ENCODE assay signal across 9 cellular contexts in the genomic region with DNA sequence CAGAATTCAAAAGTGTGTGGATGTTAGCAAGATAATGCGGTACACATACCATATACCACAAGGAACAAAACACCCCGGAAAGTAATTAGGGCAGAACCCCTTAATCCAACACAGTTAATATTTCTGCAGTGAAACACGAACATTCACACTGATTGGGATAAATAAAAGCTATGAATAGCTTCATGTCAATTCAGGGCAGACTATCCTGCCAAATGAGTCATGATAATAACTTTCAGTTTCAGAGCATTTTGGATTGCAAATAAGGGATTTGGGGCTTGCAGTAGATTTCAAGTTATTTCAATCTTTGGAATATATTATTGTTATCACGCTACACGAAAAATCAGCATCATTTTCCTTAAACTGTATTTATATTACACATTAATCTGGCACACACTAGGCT. TPM values are rescaled to one million over a fixed set of nuclear protein-coding genes. Genes with fewer than 3 reads are reported as not detected.
DNase-seq lines count a peak whose midpoint lies in the region; ATAC-seq and TF ChIP-seq lines count a peak whose summit lies in the region.
"Had no signal": no experiment of that assay in that cellular context is flagged by ENCODE, and none has a peak within 500 bp of the region (broad histone marks: within the 10 kb centered on the region; RNA-seq: fewer than 3 reads in every experiment).

No MANE protein-coding gene starts in this region.

- H3K4me1 ChIP-seq in CD4-positive, CD25-positive, alpha-beta regulatory T cell (ENCODE audit: control insufficient read depth, insufficient read depth, low read length, poor library complexity, severe bottlenecking): peaks cover 66% of the 10 kb centered on the region

- H3K36me3 ChIP-seq in CD4-positive, CD25-positive, alpha-beta regulatory T cell (ENCODE audit: control insufficient read depth, insufficient read depth, low read length): peaks cover 21% of the 10 kb centered on the region

- H3K27ac ChIP-seq in CD4-positive, CD25-positive, alpha-beta regulatory T cell (ENCODE audit: insufficient read depth, low read length, poor library complexity, severe bottlenecking): no peak overlapping the region

- H3K27me3 ChIP-seq in CD4-positive, CD25-positive, alpha-beta regulatory T cell (ENCODE audit: control insufficient read depth, insufficient read depth, low read length): no peaks in the 10 kb centered on the region

- peaks cover 29% of the 10 kb centered on the region for H3K36me3 Mint-ChIP-seq in CD4-positive, CD25-positive, alpha-beta regulatory T cell
- peaks cover 5% of the 10 kb centered on the region for H3K36me3 Mint-ChIP-seq in osteocyte (ENCODE audit: unreplicated experiment)

- H3K4me1 Mint-ChIP-seq in CD4-positive, CD25-positive, alpha-beta regulatory T cell: peaks cover 40 to 91% (median 72%) of the 10 kb centered on the region in 4 donors
- peaks cover 63% of the 10 kb centered on the region for H3K4me1 Mint-ChIP-seq in osteocyte (ENCODE audit: unreplicated experiment)

- H3K9me3 Mint-ChIP-seq in CD4-positive, CD25-positive, alpha-beta regulatory T cell: no peaks in the 10 kb centered on the region
- no peaks in the 10 kb centered on the region for H3K9me3 Mint-ChIP-seq in osteocyte (ENCODE audit: unreplicated experiment)

- H3K27me3 Mint-ChIP-seq in CD4-positive, CD25-positive, alpha-beta regulatory T cell: no peaks in the 10 kb centered on the region
- H3K27me3 Mint-ChIP-seq in osteocyte (ENCODE audit: unreplicated experiment): no peaks in the 10 kb centered on the region

- peak overlapping the region in 1 of 3 donors; percentile 85 for H3K27ac Mint-ChIP-seq in CD4-positive, CD25-positive, alpha-beta regulatory T cell
- H3K27ac Mint-ChIP-seq in osteocyte (ENCODE audit: unreplicated experiment): peak overlapping the region; percentile 82

- H3K4me3 Mint-ChIP-seq in CD4-positive, CD25-positive, alpha-beta regulatory T cell: peak overlapping the region in 3 of 4 donors; percentile 17 to 46 (median 20)
- peak overlapping the region; percentile 54 for H3K4me3 Mint-ChIP-seq in osteocyte (ENCODE audit: unreplicated experiment)

- no peak for ATAC-seq in CD4-positive, CD25-positive, alpha-beta regulatory T cell (ENCODE audit: low read depth in 2 of 2)
- no peak for ATAC-seq in HG02763 (IDR thresholded peaks at IDR 0.05; ENCODE audit: unreplicated experiment)

- H3K4me3 ChIP-seq in CD4-positive, CD25-positive, alpha-beta regulatory T cell (ENCODE audit: low read depth, low read length): no peak overlapping the region
- no peak overlapping the region for H3K4me3 ChIP-seq in epithelial cell of esophagus (ENCODE audit: low read length)

- TF ChIP-seq CTCF in epithelial cell of esophagus (IDR thresholded peaks at IDR 0.05; ENCODE audit: insufficient read depth, low read depth, low read length, missing control alignments): no peak
- TF ChIP-seq CTCF in osteocyte (IDR thresholded peaks at IDR 0.05): no peak

- DNase-seq in CD4-positive, CD25-positive, alpha-beta regulatory T cell: no peak
- DNase-seq in RPMI7951 (ENCODE audit: low read depth) (peak; percentile 56), epithelial cell of esophagus (ENCODE audit: low read depth) (peak; percentile 41), osteocyte (ENCODE audit: extremely low spot score, unreplicated experiment) (no peak), cerebellum (ENCODE audit: low spot score) (no peak), NCI-H510A treated with DMSO at 0.1 percent for 48 hours (lab: John Stamatoyannopoulos, UW) (no peak), NCI-H187 (lab: John Stamatoyannopoulos, UW) (no peak)
- DNase-seq: NCI-H446 had no signal

- no peaks in the 10 kb centered on the region for H3K9me3 ChIP-seq in CD4-positive, CD25-positive, alpha-beta regulatory T cell (ENCODE audit: control insufficient read depth in 2 of 2, low read length in 2 of 2)

RNA-seq across cellular contexts. Expression of a gene that starts 24.3 kb away (rescaled TPM):
- total RNA-seq in CD4-positive, CD25-positive, alpha-beta regulatory T cell: 63.4 TPM
- 100 to 1,000 TPM in 2 of 4 donors, 10 to 100 TPM in 2; 96.8 to 112 (median 102) TPM for polyA plus RNA-seq in CD4-positive, CD25-positive, alpha-beta regulatory T cell
- total RNA-seq in RPMI7951 (2014; rRNA removed; shearing (Covaris generic)): 24.9 and 43.3 TPM in 2 replicates
- total RNA-seq in osteocyte (21.8 and 26.6 TPM in 2 replicates), cerebellum (12.7 TPM)

Comparison
In these comparisons a context has a peak if more than half of its experiments do, and no peak if none do; other contexts are left out.
1. DNase-seq: peak in RPMI7951 (single experiment) and epithelial cell of esophagus (single experiment); none in CD4-positive, CD25-positive, alpha-beta regulatory T cell (0 of 3), osteocyte (single experiment), cerebellum (single experiment), NCI-H510A treated with DMSO at 0.1 percent for 48 hours (single experiment) and NCI-H187 (0 of 2).